In the genomic region with DNA sequence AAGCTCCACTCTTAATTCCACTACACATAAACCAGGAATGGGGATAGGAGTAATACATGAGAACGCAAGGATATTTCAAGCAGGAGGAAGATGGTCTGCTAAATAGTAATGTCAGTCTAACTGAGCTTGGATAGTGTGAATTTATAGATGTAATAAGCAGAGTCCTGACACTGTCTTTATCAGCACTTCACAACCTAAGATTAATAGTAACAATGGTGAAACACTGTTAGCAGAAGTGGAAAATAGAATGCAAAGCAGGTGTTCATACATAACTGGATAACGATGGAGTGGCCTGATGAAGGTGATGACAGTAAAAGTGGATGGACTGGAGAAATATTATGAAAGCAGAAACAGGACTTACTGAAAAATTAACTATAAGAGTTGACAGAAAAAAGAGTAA, we compare ENCODE assay signal across 25 cellular contexts.
"Had no signal": no experiment of that assay in that cellular context is flagged by ENCODE, and none has a peak within 500 bp of the region (broad histone marks: within the 10 kb centered on the region; RNA-seq: fewer than 3 reads in every experiment).

No MANE protein-coding gene starts in this region.

- H3K36me3 ChIP-seq: lower lobe of right lung, stomach, thyroid gland, transverse colon, upper lobe of left lung, vagina had no signal

- DNase-seq: hippocampal formation; kidney; lower lobe of right lung; mammary epithelial cell; mesenchymal stem cell; naive thymus-derived CD8-positive, alpha-beta T cell; nucleus accumbens; psoas muscle; stimulated activated CD4-positive, alpha-beta T cell treated with anti-CD3 and anti-CD28 coated beads, Interleukin-12 subunit alpha, Interleukin-12 subunit beta, amount 100 ng/mL, for 4 hours; stimulated activated CD4-positive, alpha-beta T cell treated with anti-CD3 and anti-CD28 coated beads, Interleukin-15, amount 100 ng/mL, for 24 hours; stimulated activated CD4-positive, alpha-beta T cell treated with anti-CD3 and anti-CD28 coated beads, Interleukin-2, amount 100 ng/mL, for 24 hours; stimulated activated CD4-positive, alpha-beta T cell treated with anti-CD3 and anti-CD28 coated beads, Interleukin-4, amount 100 ng/mL, for 1 hour; stimulated activated naive B cell treated with anti-CD40 and anti-IgM and Interleukin-4, amounts not matched to agents 10 μg/mL and 1 μg/mL and 100 μg/mL, for 72 hours; stimulated activated naive CD8-positive, alpha-beta T cell treated with anti-CD3 and anti-CD28 coated beads, Interleukin-15, Interleukin-2, amounts not matched to agents 100 U/mL and 50 U/mL, for 24 hours; stomach; testis; thyroid gland; transverse colon; upper lobe of left lung had no signal

- H3K4me3 ChIP-seq: lower lobe of right lung, psoas muscle, skin epidermis, stomach, testis, thyroid gland, transverse colon, upper lobe of left lung, vagina had no signal

- H3K9me3 ChIP-seq: lower lobe of right lung, psoas muscle, stomach, testis, thyroid gland, transverse colon, upper lobe of left lung, vagina had no signal

- H3K4me1 ChIP-seq: lower lobe of right lung, parathyroid adenoma, testis, thyroid gland had no signal

- H3K27me3 Mint-ChIP-seq: naive thymus-derived CD8-positive, alpha-beta T cell; stimulated activated naive B cell treated with anti-CD40 and anti-IgM and Interleukin-4, amounts not matched to agents 10 μg/mL and 1 μg/mL and 100 μg/mL, for 72 hours had no signal

- H3K4me1 Mint-ChIP-seq: nephron, neural crest cell had no signal

- H3K9ac ChIP-seq: parathyroid adenoma had no signal

- H3K27ac Mint-ChIP-seq: nephron; stimulated activated naive B cell treated with anti-CD40 and anti-IgM and Interleukin-4, amounts not matched to agents 10 μg/mL and 1 μg/mL and 100 μg/mL, for 72 hours had no signal

- H2AFZ ChIP-seq: parathyroid adenoma had no signal

- H3K27me3 ChIP-seq: stomach, testis, thyroid gland, transverse colon, upper lobe of left lung, vagina had no signal

- H3K27ac ChIP-seq: lower lobe of right lung, parathyroid adenoma, psoas muscle, skin epidermis, stomach, testis, thyroid gland, transverse colon, upper lobe of left lung, vagina had no signal

- H3K4me3 Mint-ChIP-seq: naive thymus-derived CD8-positive, alpha-beta T cell; nephron; neural crest cell; stimulated activated naive B cell treated with anti-CD40 and anti-IgM and Interleukin-4, amounts not matched to agents 10 μg/mL and 1 μg/mL and 100 μg/mL, for 72 hours had no signal

- H3K9me3 Mint-ChIP-seq: nephron, neural crest cell had no signal

- FAIRE-seq: kidney had no signal

- ATAC-seq: lower lobe of right lung; naive thymus-derived CD8-positive, alpha-beta T cell; sciatic nerve; stimulated activated naive B cell treated with anti-CD40 and anti-IgM and Interleukin-4, amounts not matched to agents 10 μg/mL and 1 μg/mL and 100 μg/mL, for 72 hours; stimulated activated naive CD8-positive, alpha-beta T cell treated with anti-CD3 and anti-CD28 coated beads, Interleukin-15, Interleukin-2, amounts not matched to agents 100 U/mL and 50 U/mL, for 24 hours had no signal
